In the genomic region with DNA sequence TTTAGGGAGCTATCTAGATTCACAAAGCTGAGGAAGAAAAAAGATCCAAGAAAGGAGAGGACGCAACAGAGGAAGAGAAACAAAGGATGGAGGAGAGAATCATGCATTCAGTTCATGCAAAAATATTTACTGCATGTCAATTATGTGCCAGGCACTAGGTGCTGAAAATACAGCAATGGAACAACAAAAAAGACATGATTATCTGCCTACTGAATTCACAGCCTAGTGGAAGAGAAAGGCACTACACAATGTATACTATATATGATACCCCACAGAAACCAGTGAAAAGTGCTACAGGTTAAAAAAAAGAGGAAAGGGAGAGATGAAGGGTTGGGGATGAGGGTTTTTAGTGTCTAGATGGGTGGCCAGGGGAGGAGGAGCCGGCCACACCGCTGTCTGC, we compare ENCODE assay signal across 1 cellular context.
TF ChIP-seq lines count a peak whose summit lies in the region.

No MANE protein-coding gene starts in this region.

TF ChIP-seq in IMR-90, 13 proteins besides CTCF, POLR2A, EP300 and RAD21:
- TF ChIP-seq CEBPB (IDR thresholded peaks at IDR 0.05; ENCODE audit: low read depth, low read length) (no peak), RCOR1 (IDR thresholded peaks at IDR 0.05; ENCODE audit: insufficient replicate concordance, low read length) (no peak), MXI1 (IDR thresholded peaks at IDR 0.05; ENCODE audit: borderline replicate concordance, low read depth, low read length) (no peak)
TF ChIP-seq in IMR-90: peak in this region for 0.
